ENCODE assay signal across 9 cellular contexts in genomic region chr15:58469432-58470353, GRCh38. TPM values are rescaled to one million over a fixed set of nuclear protein-coding genes. Genes with fewer than 3 reads are reported as not detected.
DNase-seq lines count a peak whose midpoint lies in the region; ATAC-seq and TF ChIP-seq lines count a peak whose summit lies in the region.
"Had no signal": no experiment of that assay in that cellular context is flagged by ENCODE, and none has a peak within 500 bp of the region (broad histone marks: within the 10 kb centered on the region; RNA-seq: fewer than 3 reads in every experiment).

No MANE protein-coding gene starts in this region.

- ATAC-seq in HG02970 (IDR thresholded peaks at IDR 0.05; ENCODE audit: low FRiP score, unreplicated experiment) (no peak), GM18873 (IDR thresholded peaks at IDR 0.05; ENCODE audit: low FRiP score, unreplicated experiment) (no peak)

- peak; percentile 45 for DNase-seq in activated CD4-positive, alpha-beta T cell treated with anti-CD3 and anti-CD28 coated beads for 48 hours
- DNase-seq in activated CD4-positive, alpha-beta T cell treated with anti-CD3 and anti-CD28 coated beads, Interleukin-2, amount 10 ng/mL, durations not matched to agents 7 days and 5 days: no peak
- DNase-seq in T1000 (lab: John Stamatoyannopoulos, UW) (peak; percentile 73), right atrium auricular region (ENCODE audit: low spot score) (peak; percentile 78), thyroid gland (peak; percentile 43 to 52), ecto neural progenitor cell (ENCODE audit: low spot score) (no peak)

- no peaks in the 10 kb centered on the region for H3K27me3 Mint-ChIP-seq in activated CD4-positive, alpha-beta T cell treated with anti-CD3 and anti-CD28 coated beads, Interleukin-2, amount 10 ng/mL, durations not matched to agents 7 days and 5 days

- TF ChIP-seq CTCF in right atrium auricular region (IDR thresholded peaks at IDR 0.05) (no peak), thyroid gland (IDR thresholded peaks at IDR 0.05) (no peak)

- no peak overlapping the region for H3K4me3 Mint-ChIP-seq in activated CD4-positive, alpha-beta T cell treated with anti-CD3 and anti-CD28 coated beads, Interleukin-2, amount 10 ng/mL, durations not matched to agents 7 days and 5 days

- no peak overlapping the region for H3K27ac Mint-ChIP-seq in activated CD4-positive, alpha-beta T cell treated with anti-CD3 and anti-CD28 coated beads, Interleukin-2, amount 10 ng/mL, durations not matched to agents 7 days and 5 days

- peak overlapping the region in 1 of 2 donors; percentile 15 for H3K27ac ChIP-seq in right atrium auricular region
- peak overlapping the region; percentile 69 to 84 (median 77) for H3K27ac ChIP-seq in thyroid gland
- H3K27ac ChIP-seq: C4-2B had no signal

- H3K27me3 ChIP-seq in right atrium auricular region (no peaks in the 10 kb centered on the region), thyroid gland (no peaks in the 10 kb centered on the region)

- 59 to 71% methylated on average over 11 of the region's 11 CpGs for WGBS in thyroid gland, 2 donors

- CTCF ChIA-PET in activated CD4-positive, alpha-beta T cell treated with anti-CD3 and anti-CD28 coated beads, Interleukin-2, amount 10 ng/mL, durations not matched to agents 7 days and 5 days (lab: Charles Lee): interaction anchor here (0.6 to 1.2 kb wide), 9 partner anchors 8 to 277 kb away, joined by 3 to 6 read pairs (median 3); no protein-coding TSS in a partner anchor

- intact Hi-C loops in thyroid gland (cut with DNase I): loop anchor here (10.0 kb wide), 1 partner anchor 55 kb away; no protein-coding TSS in a partner anchor

- peaks cover 29% of the 10 kb centered on the region for H3K4me1 Mint-ChIP-seq in activated CD4-positive, alpha-beta T cell treated with anti-CD3 and anti-CD28 coated beads, Interleukin-2, amount 10 ng/mL, durations not matched to agents 7 days and 5 days

- H3K36me3 Mint-ChIP-seq in activated CD4-positive, alpha-beta T cell treated with anti-CD3 and anti-CD28 coated beads, Interleukin-2, amount 10 ng/mL, durations not matched to agents 7 days and 5 days (ENCODE audit: low read depth): peaks cover 3% of the 10 kb centered on the region

- H3K36me3 ChIP-seq in right atrium auricular region (no peaks in the 10 kb centered on the region), thyroid gland (no peaks in the 10 kb centered on the region)

- H3K9me3 ChIP-seq in right atrium auricular region (no peaks in the 10 kb centered on the region), thyroid gland (no peaks in the 10 kb centered on the region)

- POLR2A ChIA-PET in activated CD4-positive, alpha-beta T cell treated with anti-CD3 and anti-CD28 coated beads, Interleukin-2, amount 10 ng/mL, durations not matched to agents 7 days and 5 days (lab: Charles Lee): no interaction called here

- no peak for TF ChIP-seq POLR2A in thyroid gland (IDR thresholded peaks at IDR 0.05)

- no peak overlapping the region for H3K4me3 ChIP-seq in right atrium auricular region
- H3K4me3 ChIP-seq in thyroid gland (replicated peaks in 1 of 3): no peak overlapping the region

- H3K4me1 ChIP-seq in right atrium auricular region (peaks cover 0 to 17% of the 10 kb centered on the region in 2 donors), thyroid gland (peaks cover 56 to 66% of the 10 kb centered on the region in 2 donors)

- peaks cover 2% of the 10 kb centered on the region for H3K9me3 Mint-ChIP-seq in activated CD4-positive, alpha-beta T cell treated with anti-CD3 and anti-CD28 coated beads, Interleukin-2, amount 10 ng/mL, durations not matched to agents 7 days and 5 days

RNA-seq across cellular contexts. Expression of gene LIPC, which starts 37.9 kb away (rescaled TPM):
- total RNA-seq in activated CD4-positive, alpha-beta T cell treated with anti-CD3 and anti-CD28 coated beads, Interleukin-2, amount 10 ng/mL, durations not matched to agents 7 days and 5 days: 1 to 10 TPM; 1.5 to 3.9 TPM
- total RNA-seq in right atrium auricular region (under 1 TPM; 0.52 to 0.59 TPM), thyroid gland (1 to 10 TPM in 3 of 4 donors, under 1 TPM in 1; 0.81 to 4.6 (median 1.8) TPM)

Comparison
In these comparisons a context has a peak if more than half of its experiments do, and no peak if none do; other contexts are left out.
1. DNase-seq: peak in activated CD4-positive, alpha-beta T cell treated with anti-CD3 and anti-CD28 coated beads for 48 hours (single experiment), T1000 (single experiment), right atrium auricular region (single experiment) and thyroid gland (2 of 2); none in activated CD4-positive, alpha-beta T cell treated with anti-CD3 and anti-CD28 coated beads, Interleukin-2, amount 10 ng/mL, durations not matched to agents 7 days and 5 days (single experiment) and ecto neural progenitor cell (single experiment).